Comparison of ENCODE assay signal across 18 cellular contexts in genomic region chr1:1046243-1046642, GRCh38. TPM values are rescaled to one million over a fixed set of nuclear protein-coding genes. Genes with fewer than 3 reads are reported as not detected.
DNase-seq lines count a peak whose midpoint lies in the region; ATAC-seq, FAIRE-seq and TF ChIP-seq lines count a peak whose summit lies in the region.
"Had no signal": no experiment of that assay in that cellular context is flagged by ENCODE, and none has a peak within 500 bp of the region (broad histone marks: within the 10 kb centered on the region; RNA-seq: fewer than 3 reads in every experiment).

No MANE protein-coding gene starts in this region.

- peaks cover 43% of the 10 kb centered on the region for H3K36me3 Mint-ChIP-seq in Caco-2 (ENCODE audit: insufficient read depth, unreplicated experiment)
- H3K36me3 Mint-ChIP-seq: CD4-positive, alpha-beta memory T cell had no signal

- H3K4me3 ChIP-seq in Caco-2 (ENCODE audit: low read depth, low read length): no peak overlapping the region
- no peak overlapping the region for H3K4me3 ChIP-seq in HCT116 (replicated peaks in 1 of 2; ENCODE audit: low read depth in 1 of 2, low read length in 2 of 2)
- H3K4me3 ChIP-seq in K562: no peak overlapping the region
- H3K4me3 ChIP-seq: GM23338 had no signal

- no peak overlapping the region for H3K4me3 Mint-ChIP-seq in Caco-2 (ENCODE audit: unreplicated experiment)
- H3K4me3 Mint-ChIP-seq: CD4-positive, alpha-beta memory T cell; GM23338; H9 had no signal

- no peak for FAIRE-seq in K562 (lab: Jason Lieb, UNC)
- FAIRE-seq: G401.6, GM12892 had no signal

- H3K9me3 ChIP-seq in Caco-2 (no peaks in the 10 kb centered on the region), HCT116 (ENCODE audit: control insufficient read depth in 1 of 2, insufficient read depth in 1 of 2, low read depth in 1 of 2, low read length in 2 of 2) (no peaks in the 10 kb centered on the region), K562 (replicated peaks; ENCODE audit: control insufficient read depth, insufficient read depth, low read depth, low read length) (no peaks in the 10 kb centered on the region)

- no peak for TF ChIP-seq RAD21 in HCT116 (IDR thresholded peaks at IDR 0.05; ENCODE audit: low read depth)
- TF ChIP-seq RAD21 in K562 (CRISPR knock-in tag; conservative IDR thresholded peaks at IDR 0.05 in 1 of 2, IDR thresholded peaks at IDR 0.05 in 1 of 2): no peak

- no peaks in the 10 kb centered on the region for H3K4me1 ChIP-seq in Caco-2
- H3K4me1 ChIP-seq in HCT116 (ENCODE audit: control insufficient read depth in 1 of 2, insufficient read depth in 2 of 2, low read length in 2 of 2): no peaks in the 10 kb centered on the region
- peaks cover 0 to 54% of the 10 kb centered on the region in 2 experiments; a peak in 2 of 5 replicates for H3K4me1 ChIP-seq in K562 (replicated peaks in 1 of 2; ENCODE audit: control insufficient read depth in 2 of 2, insufficient read depth in 2 of 2, low read length in 2 of 2)

- no peaks in the 10 kb centered on the region for H3K9me2 ChIP-seq in HCT116 (ENCODE audit: insufficient read depth)

- no peaks in the 10 kb centered on the region for H4K20me1 ChIP-seq in HCT116 (ENCODE audit: insufficient read depth)
- no peaks in the 10 kb centered on the region for H4K20me1 ChIP-seq in K562 (replicated peaks; ENCODE audit: control insufficient read depth, insufficient read depth, low read length)

- H3K27ac Mint-ChIP-seq in Caco-2 (ENCODE audit: unreplicated experiment): no peak overlapping the region
- H3K27ac Mint-ChIP-seq: CD4-positive, alpha-beta memory T cell; GM23338; H9 had no signal

- no peak overlapping the region for H3K9ac ChIP-seq in HCT116 (ENCODE audit: low read length)
- no peak overlapping the region for H3K9ac ChIP-seq in K562 (ENCODE audit: insufficient read depth in 1 of 2, low read depth in 2 of 2, low read length in 2 of 2)

- BruUV-seq in Caco-2 (replicated peaks; lab: Mats Ljungman, UMichigan): TSS peak; percentile 37
- TSS peak; percentile 31 for BruUV-seq in HCT116 (replicated peaks; lab: Mats Ljungman, UMichigan)
- BruUV-seq in K562 (replicated peaks; lab: Mats Ljungman, UMichigan): TSS peak; percentile 37

- no peaks in the 10 kb centered on the region for H3K9me3 Mint-ChIP-seq in Caco-2 (ENCODE audit: unreplicated experiment)
- H3K9me3 Mint-ChIP-seq: GM23338, H9 had no signal

- in situ Hi-C loops in K562 (cut with MboI): no loop called here

- WGBS in K562 (ENCODE audit: insufficient coverage, low coverage, missing lambda C conversion rate): 93% methylated on average over 10 of the region's 20 CpGs

- no peaks in the 10 kb centered on the region for H3K27me3 ChIP-seq in Caco-2 (replicated peaks; ENCODE audit: control insufficient read depth, insufficient read depth, low read length)
- no peaks in the 10 kb centered on the region for H3K27me3 ChIP-seq in HCT116 (ENCODE audit: insufficient read depth, low read length)
- H3K27me3 ChIP-seq in K562 (ENCODE audit: control insufficient read depth in 2 of 2, insufficient read depth in 2 of 2, low read length in 2 of 2): no peaks in the 10 kb centered on the region

- POLR2A ChIA-PET in Caco-2 (lab: Charles Lee): no interaction called here
- POLR2A ChIA-PET in HCT116 (lab: Charles Lee): no interaction called here
- POLR2A ChIA-PET in K562 (lab: Yijun Ruan, JAX): no interaction called here

- TF ChIP-seq CTCF in Caco-2 (IDR thresholded peaks at IDR 0.05; ENCODE audit: insufficient read depth in 1 of 2, low read depth in 1 of 2, low read length in 1 of 2, severe bottlenecking in 1 of 2, unreplicated experiment in 1 of 2) (no peak), HCT116 (IDR thresholded peaks at IDR 0.05 in 2 of 3, conservative IDR thresholded peaks at IDR 0.05 in 1 of 3; ENCODE audit: borderline replicate concordance in 1 of 3, insufficient read depth in 1 of 3, low read depth in 2 of 3, low read length in 2 of 3) (no peak), K562 (IDR thresholded peaks at IDR 0.05 in 2 of 3, conservative IDR thresholded peaks at IDR 0.05 in 1 of 3; ENCODE audit: insufficient read depth in 2 of 3, low read depth in 1 of 3, low read length in 3 of 3) (no peak)

- H3K27ac ChIP-seq in HCT116 (ENCODE audit: low read depth, low read length) (no peak overlapping the region), K562 (ENCODE audit: extremely low read depth, low read depth, low read length) (no peak overlapping the region)

- no peaks in the 10 kb centered on the region for H3K4me1 Mint-ChIP-seq in Caco-2 (ENCODE audit: low read depth, unreplicated experiment)
- H3K4me1 Mint-ChIP-seq: GM23338, H9 had no signal

- no peaks in the 10 kb centered on the region for H3K9me1 ChIP-seq in K562 (ENCODE audit: control insufficient read depth, insufficient read depth, low read length)

- no peaks in the 10 kb centered on the region for H3K27me3 Mint-ChIP-seq in Caco-2 (ENCODE audit: insufficient read depth, unreplicated experiment)
- H3K27me3 Mint-ChIP-seq: CD4-positive, alpha-beta memory T cell had no signal

- ATAC-seq in HCT116: no peak
- ATAC-seq in K562: no peak
- ATAC-seq in GM21390 (IDR thresholded peaks at IDR 0.05; ENCODE audit: unreplicated experiment): no peak
- no peak for ATAC-seq in GM21528 (IDR thresholded peaks at IDR 0.05; ENCODE audit: low FRiP score, unreplicated experiment)
- ATAC-seq: GM23338 had no signal

- TF ChIP-seq EP300 in K562 (IDR thresholded peaks at IDR 0.05; ENCODE audit: low read length): no peak

- RAD21 ChIA-PET in HCT116 (lab: Charles Lee; ENCODE audit: low non-redundant PET in 1 of 2, low total read pairs in 2 of 2, uncharacterized antibody in 2 of 2, unreplicated experiment in 2 of 2): no interaction called here

- DNase-seq in Caco-2: no peak
- no peak for DNase-seq in HCT116 (ENCODE audit: low read depth, low spot score)
- no peak for DNase-seq in K562 (ENCODE audit: extremely low read depth in 1 of 4, low spot score in 3 of 4)
- DNase-seq: C1 segment of cervical spinal cord; CD4-positive, alpha-beta memory T cell; COR-L47; DMS153; DND-41; H9 had no signal

- H3K36me3 ChIP-seq in Caco-2 (ENCODE audit: control insufficient read depth, insufficient read depth, low read length) (peaks cover 2% of the 10 kb centered on the region; the same call in 1 of the 2 replicates), HCT116 (ENCODE audit: control insufficient read depth in 1 of 2, insufficient read depth in 2 of 2, low read length in 2 of 2) (peaks cover 19 to 37% of the 10 kb centered on the region in 2 experiments; a peak in 3 of 4 replicates), K562 (ENCODE audit: control insufficient read depth, insufficient read depth, low read length) (peaks cover 85% of the 10 kb centered on the region; the same call in 2 of the 3 replicates)

- intact Hi-C loops in Caco-2 (cut with micrococcal nuclease; ENCODE audit: unreplicated experiment) (no loop called here), HCT116 (cut with micrococcal nuclease) (no loop called here), K562 (cut with micrococcal nuclease) (no loop called here)

- no peak for TF ChIP-seq POLR2A in HCT116 (IDR thresholded peaks at IDR 0.05; ENCODE audit: borderline replicate concordance, extremely low read depth, insufficient read depth, insufficient read length)
- TF ChIP-seq POLR2A in K562 (conservative IDR thresholded peaks at IDR 0.05): no peak

- peaks cover 20% of the 10 kb centered on the region; the same call in 1 of the 2 replicates for H3K79me2 ChIP-seq in HCT116 (ENCODE audit: insufficient read depth, low read length)
- H3K79me2 ChIP-seq in K562 (ENCODE audit: control insufficient read depth, insufficient read depth, low read length): no peaks in the 10 kb centered on the region; the same call in 2 of the 3 replicates

- no peak overlapping the region for H2AFZ ChIP-seq in HCT116 (ENCODE audit: low read depth, low read length, poor library complexity, severe bottlenecking)
- no peak overlapping the region for H2AFZ ChIP-seq in K562 (ENCODE audit: low read depth, low read length)
- H2AFZ ChIP-seq: GM23338 had no signal

- H3K4me2 ChIP-seq in HCT116 (ENCODE audit: low read length) (no peak overlapping the region), K562 (ENCODE audit: insufficient read depth, low read length) (no peak overlapping the region)
- H3K4me2 ChIP-seq: GM23338 had no signal

- CTCF ChIA-PET in Caco-2 (lab: Charles Lee) (no interaction called here), HCT116 (lab: Charles Lee) (no interaction called here), K562 (lab: Yijun Ruan, JAX; ENCODE audit: low intra/inter-chr PET ratio) (no interaction called here)

RNA-seq across cellular contexts. Expression of gene AGRN, which starts 26.3 kb away (rescaled TPM):
- total RNA-seq in Caco-2 (2022): 176 and 188 TPM in 2 replicates
- 134 TPM for total RNA-seq in HCT116 (2021; ENCODE audit: unreplicated experiment)
- polyA plus RNA-seq in HCT116 (2012): 71.3 and 82.2 TPM in 2 replicates
- 268 and 576 TPM in 2 replicates for total RNA-seq in K562 (2011; cell fraction: chromatin; rRNA removed; ENCODE audit: low replicate concordance)
- 387 and 414 TPM in 2 replicates for total RNA-seq in K562 (2011; cell fraction: nucleolus; rRNA removed)
- 326 and 377 TPM in 2 replicates for total RNA-seq in K562 (2011; cell fraction: nucleoplasm; rRNA removed)
- total RNA-seq in K562 (2014; rRNA removed): 29.5 and 37.2 TPM in 2 replicates
- total RNA-seq in K562 (2014; rRNA removed; fragmentation: Illumina TruSeq; extraction: Trizol): 4.5 and 4.9 TPM in 2 replicates
- total RNA-seq in K562 (2015; rRNA removed; fragmentation: Illumina TruSeq; extraction: Trizol): 12.0 and 13.2 TPM in 2 replicates
- total RNA-seq in K562 (2021): 89.7 and 111 TPM in 2 replicates
- polyA plus RNA-seq in K562 (2011; rRNA removed): 18.1 and 39.0 TPM in 2 replicates
- 28.0 and 43.3 TPM in 2 replicates for polyA plus RNA-seq in K562 (2011; cell fraction: cytosol; rRNA removed)
- 483 and 499 TPM in 2 replicates for polyA plus RNA-seq in K562 (2011; cell fraction: nucleus; rRNA removed)
- 66.2 and 73.2 TPM in 2 replicates for polyA plus RNA-seq in K562 (2012)
- polyA plus RNA-seq in K562 (2014; fragmentation: Illumina TruSeq; extraction: Trizol): 19.2 and 34.8 TPM in 2 replicates
- polyA plus RNA-seq in K562 (2014; fragmentation: Nextera tagmentation; extraction: Ambion mirVana): under 1 TPM; 0.04 to 0.06 TPM
- 49.3 and 67.7 TPM in 2 replicates for polyA plus RNA-seq in K562 (2014; rRNA removed)
- 12.6 and 21.4 TPM in 2 replicates for polyA minus RNA-seq in K562 (2011; rRNA and poly(A)+ RNA removed)
- polyA minus RNA-seq in K562 (2011; cell fraction: cytosol; rRNA and poly(A)+ RNA removed): 33.4 and 47.6 TPM in 2 replicates
- polyA minus RNA-seq in K562 (2011; cell fraction: nucleus; rRNA and poly(A)+ RNA removed): 68.5 and 80.0 TPM in 2 replicates
- polyA plus RNA-seq: CD4-positive, alpha-beta memory T cell had no signal

RNA-seq across cellular contexts. Expression of gene RNF223, which starts 27.9 kb away (rescaled TPM):
- total RNA-seq in Caco-2 (2022) (0.56 and 0.57 TPM in 2 replicates), HCT116 (2021; ENCODE audit: unreplicated experiment) (6.3 TPM), K562 (2014; rRNA removed) (0.32 TPM in 1 of 2 replicates, not detected in the other), K562 (2014; rRNA removed; fragmentation: Illumina TruSeq; extraction: Trizol) (not detected in 2 replicates), K562 (2015; rRNA removed; fragmentation: Illumina TruSeq; extraction: Trizol) (not detected in 2 replicates), K562 (2021) (not detected in 2 replicates)
- polyA plus RNA-seq in HCT116 (2012): 8.6 and 8.7 TPM in 2 replicates
- total RNA-seq in K562 (2011; cell fraction: chromatin; rRNA removed; ENCODE audit: low replicate concordance): 0.35 TPM in 1 of 2 replicates, not detected in the other
- 0.17 TPM in 1 of 2 replicates, not detected in the other for total RNA-seq in K562 (2011; cell fraction: nucleolus; rRNA removed)
- not detected in 2 replicates for total RNA-seq in K562 (2011; cell fraction: nucleoplasm; rRNA removed)
- polyA plus RNA-seq in K562 (2011; rRNA removed) (0.04 TPM in 2 replicates), K562 (2014; fragmentation: Illumina TruSeq; extraction: Trizol) (not detected in 2 replicates), K562 (2014; fragmentation: Nextera tagmentation; extraction: Ambion mirVana) (not detected), K562 (2014; rRNA removed) (not detected in 2 replicates)
- polyA plus RNA-seq in K562 (2011; cell fraction: cytosol; rRNA removed): 0.04 and 0.06 TPM in 2 replicates
- 0.06 and 0.07 TPM in 2 replicates for polyA plus RNA-seq in K562 (2011; cell fraction: nucleus; rRNA removed)
- 0.04 and 0.11 TPM in 2 replicates for polyA plus RNA-seq in K562 (2012)
- not detected in 2 replicates for polyA minus RNA-seq in K562 (2011; rRNA and poly(A)+ RNA removed)
- not detected in 2 replicates for polyA minus RNA-seq in K562 (2011; cell fraction: cytosol; rRNA and poly(A)+ RNA removed)
- 0.13 and 0.22 TPM in 2 replicates for polyA minus RNA-seq in K562 (2011; cell fraction: nucleus; rRNA and poly(A)+ RNA removed)
- total RNA-seq: A172; A673; CD4-positive, alpha-beta memory T cell; GM23338; H4; H9 had no signal
- polyA plus RNA-seq: BJ; CD4-positive, alpha-beta memory T cell; GM23338 had no signal

RNA-seq across cellular contexts. Expression of gene ISG15, which starts 32.9 kb away (rescaled TPM):
- total RNA-seq in Caco-2 (2022) (55.5 and 63.1 TPM in 2 replicates), HCT116 (2021; ENCODE audit: unreplicated experiment) (140 TPM), K562 (2014; rRNA removed) (58.3 and 70.7 TPM in 2 replicates), K562 (2014; rRNA removed; fragmentation: Illumina TruSeq; extraction: Trizol) (0.40 and 0.54 TPM in 2 replicates), K562 (2015; rRNA removed; fragmentation: Illumina TruSeq; extraction: Trizol) (10.8 and 11.6 TPM in 2 replicates), K562 (2021) (31.1 and 32.5 TPM in 2 replicates)
- 209 and 352 TPM in 2 replicates for polyA plus RNA-seq in HCT116 (2012)
- total RNA-seq in K562 (2011; cell fraction: chromatin; rRNA removed; ENCODE audit: low replicate concordance): 2.7 and 7.4 TPM in 2 replicates
- total RNA-seq in K562 (2011; cell fraction: nucleolus; rRNA removed): 13.3 and 15.0 TPM in 2 replicates
- 6.9 and 9.5 TPM in 2 replicates for total RNA-seq in K562 (2011; cell fraction: nucleoplasm; rRNA removed)
- polyA plus RNA-seq in K562 (2011; rRNA removed) (14.5 and 15.7 TPM in 2 replicates), K562 (2014; fragmentation: Illumina TruSeq; extraction: Trizol) (2.6 and 12.8 TPM in 2 replicates), K562 (2014; fragmentation: Nextera tagmentation; extraction: Ambion mirVana) (10 to 100 TPM in 1 of 2 experiments, 1 to 10 TPM in 1; 7.2 to 12.2 TPM), K562 (2014; rRNA removed) (50.8 and 56.1 TPM in 2 replicates)
- polyA plus RNA-seq in K562 (2011; cell fraction: cytosol; rRNA removed): 26.4 and 90.5 TPM in 2 replicates
- 11.7 and 19.4 TPM in 2 replicates for polyA plus RNA-seq in K562 (2011; cell fraction: nucleus; rRNA removed)
- 26.7 and 43.1 TPM in 2 replicates for polyA plus RNA-seq in K562 (2012)
- polyA minus RNA-seq in K562 (2011; rRNA and poly(A)+ RNA removed): 1.9 and 3.6 TPM in 2 replicates
- polyA minus RNA-seq in K562 (2011; cell fraction: cytosol; rRNA and poly(A)+ RNA removed): 6.9 and 7.5 TPM in 2 replicates
- polyA minus RNA-seq in K562 (2011; cell fraction: nucleus; rRNA and poly(A)+ RNA removed): 1.9 and 5.0 TPM in 2 replicates

RNA-seq across cellular contexts. Expression of gene HES4, which starts 46.3 kb away (rescaled TPM):
- total RNA-seq in Caco-2 (2022): 45.5 and 53.8 TPM in 2 replicates
- total RNA-seq in HCT116 (2021; ENCODE audit: unreplicated experiment): 145 TPM
- polyA plus RNA-seq in HCT116 (2012): 88.1 and 110 TPM in 2 replicates
- 5.7 and 23.9 TPM in 2 replicates for total RNA-seq in K562 (2011; cell fraction: chromatin; rRNA removed; ENCODE audit: low replicate concordance)
- total RNA-seq in K562 (2011; cell fraction: nucleolus; rRNA removed): 54.5 and 57.7 TPM in 2 replicates
- total RNA-seq in K562 (2011; cell fraction: nucleoplasm; rRNA removed): 14.9 and 19.0 TPM in 2 replicates
- 41.4 and 49.2 TPM in 2 replicates for total RNA-seq in K562 (2014; rRNA removed)
- 0.25 TPM in 1 of 2 replicates, not detected in the other for total RNA-seq in K562 (2014; rRNA removed; fragmentation: Illumina TruSeq; extraction: Trizol)
- 1.9 TPM in 2 replicates for total RNA-seq in K562 (2015; rRNA removed; fragmentation: Illumina TruSeq; extraction: Trizol)
- total RNA-seq in K562 (2021): 40.5 and 44.3 TPM in 2 replicates
- 5.3 and 10.4 TPM in 2 replicates for polyA plus RNA-seq in K562 (2011; rRNA removed)
- polyA plus RNA-seq in K562 (2011; cell fraction: cytosol; rRNA removed): 18.6 and 66.9 TPM in 2 replicates
- polyA plus RNA-seq in K562 (2011; cell fraction: nucleus; rRNA removed): 86.7 and 173 TPM in 2 replicates
- 8.3 and 15.7 TPM in 2 replicates for polyA plus RNA-seq in K562 (2012)
- 0.21 and 0.61 TPM in 2 replicates for polyA plus RNA-seq in K562 (2014; fragmentation: Illumina TruSeq; extraction: Trizol)
- polyA plus RNA-seq in K562 (2014; fragmentation: Nextera tagmentation; extraction: Ambion mirVana): not detected
- polyA plus RNA-seq in K562 (2014; rRNA removed): 33.7 and 43.7 TPM in 2 replicates
- 0.21 TPM in 1 of 2 replicates, not detected in the other for polyA minus RNA-seq in K562 (2011; rRNA and poly(A)+ RNA removed)
- 3.6 and 11.6 TPM in 2 replicates for polyA minus RNA-seq in K562 (2011; cell fraction: cytosol; rRNA and poly(A)+ RNA removed)
- 7.2 and 11.6 TPM in 2 replicates for polyA minus RNA-seq in K562 (2011; cell fraction: nucleus; rRNA and poly(A)+ RNA removed)
- total RNA-seq: CD4-positive, alpha-beta memory T cell had no signal
